Comparison of ENCODE assay signal across 30 cellular contexts in genomic region chr18:46546111-46546640, GRCh38.
DNase-seq lines count a peak whose midpoint lies in the region; ATAC-seq, FAIRE-seq and TF ChIP-seq lines count a peak whose summit lies in the region.
"Had no signal": no experiment of that assay in that cellular context is flagged by ENCODE, and none has a peak within 500 bp of the region (broad histone marks: within the 10 kb centered on the region; RNA-seq: fewer than 3 reads in every experiment).

No MANE protein-coding gene starts in this region.

- no peak overlapping the region for H4K91ac ChIP-seq in H1 (replicated peaks; ENCODE audit: insufficient read length, low read length)

- H3K4me3 Mint-ChIP-seq in neural crest cell, result no peak overlapping the region
- H3K4me3 Mint-ChIP-seq in effector memory CD8-positive, alpha-beta T cell, result no peak overlapping the region
- H3K4me3 Mint-ChIP-seq in activated CD4-positive, alpha-beta memory T cell treated with anti-CD3 and anti-CD28 coated beads, Interleukin-2, amount 10 ng/mL, durations not matched to agents 7 days and 5 days, result no peak overlapping the region

- H3K56ac ChIP-seq in H1 (replicated peaks; ENCODE audit: insufficient read length, low read depth, low read length), result peak overlapping the region; percentile 73

- H3K79me2 ChIP-seq in H1 (ENCODE audit: control insufficient read depth in 1 of 2, insufficient read depth in 2 of 2, low read length in 2 of 2), result no peaks in the 10 kb centered on the region

- H3K4me3 ChIP-seq in AG10803 (ENCODE audit: low read length) (no peak overlapping the region), H1 (ENCODE audit: extremely low read depth in 1 of 4, insufficient read depth in 2 of 4, low read depth in 3 of 4, low read length in 4 of 4) (no peak overlapping the region)
- H3K4me3 ChIP-seq: GM12878, K562, PC-9, SJSA1 had no signal

- DNase-seq in AG10803 (ENCODE audit: low read depth), result peak; percentile 28
- peak; percentile 8 for DNase-seq in HS-27A (ENCODE audit: low read depth)
- no peak for DNase-seq in H1 (ENCODE audit: low read depth in 1 of 2, low spot score in 2 of 2)
- no peak for DNase-seq in neural crest cell (ENCODE audit: low read depth, low spot score)
- no peak for DNase-seq in effector memory CD8-positive, alpha-beta T cell
- no peak for DNase-seq in G401 (ENCODE audit: low spot score)
- DNase-seq in activated CD4-positive, alpha-beta memory T cell treated with anti-CD3 and anti-CD28 coated beads, Interleukin-2, amount 10 ng/mL, durations not matched to agents 7 days and 5 days, result no peak
- DNase-seq: 8988T, ACHN, Calu3, DMS153, DND-41, Kasumi-1, NCI-H1092 treated with DMSO at 0.1 percent for 48 hours, NCI-H1436, NCI-H187, NCI-H2171 treated with DMSO at 0.1 percent for 48 hours, NCI-H345, NCI-H524, NCI-H748 treated with DMSO at 0.1 percent for 48 hours, PC-9, Right ventricle myocardium superior, RPMI8226 had no signal

- peaks cover 6% of the 10 kb centered on the region for H3K27me3 Mint-ChIP-seq in neural crest cell (ENCODE audit: low read depth)
- peaks cover 0 to 5% of the 10 kb centered on the region in 2 donors for H3K27me3 Mint-ChIP-seq in effector memory CD8-positive, alpha-beta T cell
- H3K27me3 Mint-ChIP-seq in activated CD4-positive, alpha-beta memory T cell treated with anti-CD3 and anti-CD28 coated beads, Interleukin-2, amount 10 ng/mL, durations not matched to agents 7 days and 5 days, result no peaks in the 10 kb centered on the region

- POLR2A ChIA-PET in H1 (lab: Charles Lee; ENCODE audit: partially characterized antibody), result no interaction called here
- POLR2A ChIA-PET in activated CD4-positive, alpha-beta memory T cell treated with anti-CD3 and anti-CD28 coated beads, Interleukin-2, amount 10 ng/mL, durations not matched to agents 7 days and 5 days (lab: Charles Lee), result no interaction called here

- no peak overlapping the region for H2BK15ac ChIP-seq in H1 (ENCODE audit: low read length)

- H3K23ac ChIP-seq in H1 (ENCODE audit: insufficient read length), result no peak overlapping the region

- no peak overlapping the region for H4K8ac ChIP-seq in H1 (ENCODE audit: extremely low read depth, insufficient read depth, low read length)

- TF ChIP-seq CTCF in AG10803 (conservative IDR thresholded peaks at IDR 0.05; ENCODE audit: low read length), result no peak
- no peak for TF ChIP-seq CTCF in H1 (IDR thresholded peaks at IDR 0.05; ENCODE audit: control extremely low read depth in 1 of 3, insufficient read depth in 1 of 3, low read depth in 1 of 3, low read length in 3 of 3)
- TF ChIP-seq CTCF in neural crest cell (conservative IDR thresholded peaks at IDR 0.05), result no peak

- in situ Hi-C loops in G401 (cut with HindIII; ENCODE audit: low sequenced_read_pairs), result no loop called here

- H2AK5ac ChIP-seq in H1 (ENCODE audit: low read depth, low read length), result no peak overlapping the region

- H3K9me3 ChIP-seq in H1 (ENCODE audit: insufficient read depth in 2 of 2, low read depth in 1 of 2, low read length in 1 of 2), result peaks cover 0 to 9% of the 10 kb centered on the region in 2 experiments; a peak in 1 of 4 replicates
- H3K9me3 ChIP-seq: SJSA1 had no signal

- peaks cover 9% of the 10 kb centered on the region for H3K4me1 Mint-ChIP-seq in neural crest cell
- H3K4me1 Mint-ChIP-seq in effector memory CD8-positive, alpha-beta T cell (ENCODE audit: low read depth in 2 of 2), result peaks cover 5 to 7% of the 10 kb centered on the region in 2 donors
- no peaks in the 10 kb centered on the region for H3K4me1 Mint-ChIP-seq in activated CD4-positive, alpha-beta memory T cell treated with anti-CD3 and anti-CD28 coated beads, Interleukin-2, amount 10 ng/mL, durations not matched to agents 7 days and 5 days

- CTCF ChIA-PET in H1 (lab: Charles Lee; ENCODE audit: partially characterized antibody), result no interaction called here
- CTCF ChIA-PET in activated CD4-positive, alpha-beta memory T cell treated with anti-CD3 and anti-CD28 coated beads, Interleukin-2, amount 10 ng/mL, durations not matched to agents 7 days and 5 days (lab: Charles Lee), result no interaction called here

- no peaks in the 10 kb centered on the region for H3K4me1 ChIP-seq in H1 (replicated peaks in 1 of 4; ENCODE audit: control insufficient read depth in 3 of 4, insufficient read depth in 4 of 4, low read length in 3 of 4)
- H3K4me1 ChIP-seq: SJSA1 had no signal

- H3K79me1 ChIP-seq in H1 (ENCODE audit: low read depth, low read length), result no peaks in the 10 kb centered on the region

- H2AFZ ChIP-seq in H1 (ENCODE audit: low read length), result no peak overlapping the region
- H2AFZ ChIP-seq: PC-9 had no signal

- peaks cover 4% of the 10 kb centered on the region; the same call in 1 of the 2 replicates for H3K23me2 ChIP-seq in H1 (ENCODE audit: low read depth, low read length)

- TF ChIP-seq EP300 in H1 (IDR thresholded peaks at IDR 0.05; ENCODE audit: borderline replicate concordance in 1 of 2, low read depth in 2 of 2, low read length in 2 of 2), result no peak

- H3K4me2 ChIP-seq in H1 (ENCODE audit: insufficient read depth in 1 of 2, low read depth in 2 of 2, low read length in 2 of 2), result no peak overlapping the region
- H3K4me2 ChIP-seq: PC-9 had no signal

- H3K9me3 Mint-ChIP-seq in neural crest cell, result peaks cover 7% of the 10 kb centered on the region
- H3K9me3 Mint-ChIP-seq in effector memory CD8-positive, alpha-beta T cell, result peaks cover 0 to 3% of the 10 kb centered on the region in 2 donors
- H3K9me3 Mint-ChIP-seq in activated CD4-positive, alpha-beta memory T cell treated with anti-CD3 and anti-CD28 coated beads, Interleukin-2, amount 10 ng/mL, durations not matched to agents 7 days and 5 days, result no peaks in the 10 kb centered on the region

- TF ChIP-seq RAD21 in H1 (IDR thresholded peaks at IDR 0.05 in 1 of 2, conservative IDR thresholded peaks at IDR 0.05 in 1 of 2; ENCODE audit: low read depth in 2 of 2, low read length in 2 of 2), result no peak

- H2BK120ac ChIP-seq in H1 (replicated peaks; ENCODE audit: low read depth, low read length), result no peak overlapping the region

- no peak overlapping the region for H2BK20ac ChIP-seq in H1 (ENCODE audit: low read length)

- no peak for FAIRE-seq in H1 (lab: Jason Lieb, UNC)
- FAIRE-seq: G401.6, GM12878, H54, K562 had no signal

- no peak for ATAC-seq in effector memory CD8-positive, alpha-beta T cell (replicated peaks)
- ATAC-seq in GM21576 (IDR thresholded peaks at IDR 0.05; ENCODE audit: unreplicated experiment), result no peak
- ATAC-seq: GM12878, K562 had no signal

- no peak for TF ChIP-seq POLR2A in H1 (IDR thresholded peaks at IDR 0.05; ENCODE audit: control extremely low read depth in 1 of 2, low read depth in 2 of 2, low read length in 2 of 2)

- H3K27ac ChIP-seq in H1 (ENCODE audit: low read depth, low read length), result no peak overlapping the region
- H3K27ac ChIP-seq: HL-60, PC-9, SJSA1 had no signal

- H2BK5ac ChIP-seq in H1 (ENCODE audit: low read depth, low read length), result no peak overlapping the region

- no peak overlapping the region for H3K14ac ChIP-seq in H1 (ENCODE audit: insufficient read length)

- peaks cover 5% of the 10 kb centered on the region for H3K36me3 Mint-ChIP-seq in neural crest cell (ENCODE audit: low read depth)
- no peaks in the 10 kb centered on the region for H3K36me3 Mint-ChIP-seq in effector memory CD8-positive, alpha-beta T cell (ENCODE audit: insufficient read depth)
- H3K36me3 Mint-ChIP-seq in activated CD4-positive, alpha-beta memory T cell treated with anti-CD3 and anti-CD28 coated beads, Interleukin-2, amount 10 ng/mL, durations not matched to agents 7 days and 5 days (ENCODE audit: low read depth), result no peaks in the 10 kb centered on the region

- H3K18ac ChIP-seq in H1 (ENCODE audit: extremely low read depth, low read length), result no peak overlapping the region

- H3K27me3 ChIP-seq in H1 (replicated peaks in 1 of 4; ENCODE audit: control insufficient read depth in 3 of 4, extremely low read depth in 1 of 4, insufficient read depth in 3 of 4, low read length in 3 of 4), result no peaks in the 10 kb centered on the region
- H3K27me3 ChIP-seq: SJSA1 had no signal

- peak overlapping the region; percentile 76 for H3K27ac Mint-ChIP-seq in neural crest cell (ENCODE audit: unreplicated experiment)
- no peak overlapping the region for H3K27ac Mint-ChIP-seq in effector memory CD8-positive, alpha-beta T cell
- H3K27ac Mint-ChIP-seq in activated CD4-positive, alpha-beta memory T cell treated with anti-CD3 and anti-CD28 coated beads, Interleukin-2, amount 10 ng/mL, durations not matched to agents 7 days and 5 days, result no peak overlapping the region

- peaks cover 0 to 4% of the 10 kb centered on the region in 2 experiments for H4K20me1 ChIP-seq in H1 (replicated peaks in 1 of 2; ENCODE audit: control insufficient read depth in 1 of 2, insufficient read depth in 2 of 2, low read length in 2 of 2)

- H3K9ac ChIP-seq in H1 (replicated peaks in 1 of 4; ENCODE audit: extremely low read depth in 1 of 4, low read depth in 3 of 4, low read length in 3 of 4), result no peak overlapping the region

- H3K36me3 ChIP-seq in H1 (ENCODE audit: control insufficient read depth in 2 of 4, insufficient read depth in 4 of 4, low read length in 3 of 4), result no peaks in the 10 kb centered on the region
- H3K36me3 ChIP-seq: SJSA1 had no signal

- H4K5ac ChIP-seq in H1 (ENCODE audit: insufficient read length, low read depth, low read length), result no peak overlapping the region

- no peak overlapping the region for H3K4ac ChIP-seq in H1 (replicated peaks; ENCODE audit: insufficient read length, low read depth, low read length)

- H2BK12ac ChIP-seq in H1 (ENCODE audit: low read depth, low read length), result no peak overlapping the region

TF ChIP-seq in H1, 55 proteins besides CTCF, POLR2A, EP300 and RAD21:
- TF ChIP-seq PHF8 (conservative IDR thresholded peaks at IDR 0.05; ENCODE audit: low read depth, low read length), result no peak
- TF ChIP-seq POU5F1 (IDR thresholded peaks at IDR 0.05; ENCODE audit: low read depth, low read length), result no peak
- TF ChIP-seq SP4 (IDR thresholded peaks at IDR 0.05; ENCODE audit: low read length), result no peak
- peak; percentile 76 for TF ChIP-seq SP1 (IDR thresholded peaks at IDR 0.05; ENCODE audit: low read depth, low read length)
- TF ChIP-seq ATF3 (IDR thresholded peaks at IDR 0.05; ENCODE audit: insufficient read depth, low read depth, low read length), result no peak
- no peak for TF ChIP-seq EGR1 (IDR thresholded peaks at IDR 0.05; ENCODE audit: borderline replicate concordance, low read depth, low read length)
- peak; percentile 79 for TF ChIP-seq TEAD4 (IDR thresholded peaks at IDR 0.05; ENCODE audit: low read depth, low read length)
- no peak for TF ChIP-seq POLR2AphosphoS5 (IDR thresholded peaks at IDR 0.05; ENCODE audit: low read depth, low read length)

Comparison
In these comparisons a context has a peak if more than half of its experiments do, and no peak if none do; other contexts are left out.
1. DNase-seq: peak in AG10803 (single experiment) and HS-27A (single experiment); none in H1 (0 of 2), neural crest cell (single experiment), effector memory CD8-positive, alpha-beta T cell (0 of 3), G401 (single experiment) and activated CD4-positive, alpha-beta memory T cell treated with anti-CD3 and anti-CD28 coated beads, Interleukin-2, amount 10 ng/mL, durations not matched to agents 7 days and 5 days (single experiment).